9 cellular contexts compared by ENCODE assay signal in the genomic region with DNA sequence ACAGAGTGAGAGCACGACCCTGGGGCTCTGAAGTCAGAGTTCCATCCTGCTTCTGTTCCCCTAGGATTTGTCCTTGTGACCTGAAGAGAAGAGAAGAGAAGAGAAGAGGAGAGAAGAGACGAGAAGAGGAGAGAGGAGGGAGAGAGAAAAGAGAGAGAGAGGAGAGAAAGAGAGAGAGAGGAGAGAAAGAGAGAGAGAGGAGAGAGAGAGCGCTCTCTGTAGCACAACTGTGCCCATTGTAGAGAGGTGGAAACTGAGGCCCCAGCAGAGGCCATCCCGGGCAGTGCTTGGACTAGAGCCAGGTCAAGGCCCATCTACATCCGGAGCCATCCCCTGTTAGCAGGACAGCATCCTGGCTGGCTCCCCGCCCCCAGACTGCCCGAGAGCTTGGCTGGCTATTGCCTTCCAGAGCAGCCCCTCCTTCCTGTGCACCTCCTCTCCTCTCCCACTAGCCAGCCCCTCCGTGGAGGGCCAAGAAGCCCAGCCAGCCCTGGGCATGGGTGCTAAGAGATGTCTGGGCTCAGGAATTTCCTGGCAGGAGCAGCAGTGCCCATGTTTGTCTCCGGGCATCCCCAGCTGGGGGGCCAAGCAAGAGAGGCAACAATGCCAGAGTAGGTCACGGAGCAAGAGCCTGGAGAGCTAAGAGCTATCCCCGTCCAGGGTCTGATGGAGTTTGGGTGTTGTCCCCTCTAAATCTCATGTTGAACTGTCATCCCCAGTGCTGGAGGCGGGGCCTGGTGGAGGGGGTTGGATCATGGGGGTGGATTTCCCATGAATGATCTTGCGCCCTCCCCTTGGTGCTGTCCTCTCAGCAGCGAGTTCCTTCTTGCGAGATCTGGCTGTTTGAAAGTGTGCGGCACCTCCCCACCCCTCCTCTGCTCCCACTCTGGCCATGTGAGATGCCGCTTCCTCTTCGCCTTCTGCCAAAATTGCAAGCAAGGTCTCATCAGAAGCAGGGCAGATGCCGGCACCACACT. TPM values are rescaled to one million over a fixed set of nuclear protein-coding genes. Genes with fewer than 3 reads are reported as not detected.
A peak's percentile ranks its signal among the peaks of the same experiment; 100 is the strongest.
DNase-seq lines count a peak whose midpoint lies in the region; ATAC-seq and TF ChIP-seq lines count a peak whose summit lies in the region.
"Had no signal": no experiment of that assay in that cellular context is flagged by ENCODE, and none has a peak within 500 bp of the region (broad histone marks: within the 10 kb centered on the region; RNA-seq: fewer than 3 reads in every experiment).

No MANE protein-coding gene starts in this region.

- H3K36me3 Mint-ChIP-seq in T-helper 2 cell treated with Interferon-gamma antibody and Interleukin-4, amounts not matched to agents 5 μg/mL and 100 μg/mL, for 36 hours (ENCODE audit: low read depth) = no peaks in the 10 kb centered on the region

- peaks cover 12% of the 10 kb centered on the region for H3K4me1 Mint-ChIP-seq in T-helper 2 cell treated with Interferon-gamma antibody and Interleukin-4, amounts not matched to agents 5 μg/mL and 100 μg/mL, for 36 hours (ENCODE audit: low read depth)

- H3K9me3 Mint-ChIP-seq in T-helper 2 cell treated with Interferon-gamma antibody and Interleukin-4, amounts not matched to agents 5 μg/mL and 100 μg/mL, for 36 hours = no peaks in the 10 kb centered on the region

- intact Hi-C loops in right cardiac atrium (cut with DNase I) (no loop called here), vagina (cut with DNase I) (no loop called here)

- no peaks in the 10 kb centered on the region for H3K36me3 ChIP-seq in vagina

- DNase-seq in activated CD4-positive, alpha-beta T cell treated with anti-CD3 and anti-CD28 coated beads for 48 hours = peak; percentile 64
- DNase-seq in activated CD4-positive, alpha-beta T cell treated with anti-CD3 and anti-CD28 coated beads for 1 hour = no peak
- DNase-seq in T-helper 2 cell treated with Interferon-gamma antibody and Interleukin-4, amounts not matched to agents 5 μg/mL and 100 μg/mL, for 36 hours (ENCODE audit: low spot score) = no peak
- peak in 2 of 3 donors; percentile 73 to 76 for DNase-seq in right cardiac atrium
- DNase-seq in LoVo (ENCODE audit: low spot score) = no peak
- DNase-seq in vagina (ENCODE audit: extremely low spot score in 2 of 2) = no peak

- H3K27me3 Mint-ChIP-seq in T-helper 2 cell treated with Interferon-gamma antibody and Interleukin-4, amounts not matched to agents 5 μg/mL and 100 μg/mL, for 36 hours (ENCODE audit: low read depth) = peaks cover 22% of the 10 kb centered on the region

- H3K4me3 Mint-ChIP-seq in T-helper 2 cell treated with Interferon-gamma antibody and Interleukin-4, amounts not matched to agents 5 μg/mL and 100 μg/mL, for 36 hours = peak overlapping the region; percentile 44

- no peak for TF ChIP-seq POLR2A in vagina (IDR thresholded peaks at IDR 0.05)

- H3K27ac Mint-ChIP-seq in T-helper 2 cell treated with Interferon-gamma antibody and Interleukin-4, amounts not matched to agents 5 μg/mL and 100 μg/mL, for 36 hours = no peak overlapping the region

- no peak for TF ChIP-seq CTCF in vagina (IDR thresholded peaks at IDR 0.05)

- ATAC-seq in HG02852 (IDR thresholded peaks at IDR 0.05; ENCODE audit: unreplicated experiment) (peak; percentile 68), right cardiac atrium (peak; percentile 58 to 66), SK-N-SH treated with all-trans-retinoic acid at 6 μM for 48 hours (no peak)

- H3K9me3 ChIP-seq in right cardiac atrium (ENCODE audit: control insufficient read depth, low read length) (no peaks in the 10 kb centered on the region), vagina (no peaks in the 10 kb centered on the region)

- H3K4me1 ChIP-seq in right cardiac atrium (ENCODE audit: control insufficient read depth, insufficient read depth, low read length) (no peaks in the 10 kb centered on the region), vagina (peaks cover 10% of the 10 kb centered on the region)

- H3K27me3 ChIP-seq in right cardiac atrium (ENCODE audit: control insufficient read depth, insufficient read depth) = no peaks in the 10 kb centered on the region
- no peaks in the 10 kb centered on the region for H3K27me3 ChIP-seq in vagina

- H3K4me3 ChIP-seq in right cardiac atrium (ENCODE audit: low read length) (no peak overlapping the region), vagina (no peak overlapping the region)

- WGBS in right cardiac atrium = 47% methylated on average over 19 of the region's 19 CpGs

- H3K27ac ChIP-seq in right cardiac atrium (ENCODE audit: low read length) (no peak overlapping the region), vagina (no peak overlapping the region)

TF ChIP-seq in SK-N-SH treated with all-trans-retinoic acid at 6 μM for 48 hours, 23 proteins besides CTCF, POLR2A, EP300 and RAD21 (continues in another document):
- TF ChIP-seq ZFP3 (CRISPR knock-in tag; IDR thresholded peaks at IDR 0.05) = no peak
- no peak for TF ChIP-seq ZC3H10 (CRISPR knock-in tag; IDR thresholded peaks at IDR 0.05)
- TF ChIP-seq ARNTL (CRISPR knock-in tag; IDR thresholded peaks at IDR 0.05; ENCODE audit: borderline replicate concordance, low read depth) = no peak
- no peak for TF ChIP-seq ISL1 (CRISPR knock-in tag; IDR thresholded peaks at IDR 0.05)
- TF ChIP-seq BACH2 (CRISPR knock-in tag; IDR thresholded peaks at IDR 0.05; ENCODE audit: borderline replicate concordance) = no peak
- TF ChIP-seq, protein P1, sequence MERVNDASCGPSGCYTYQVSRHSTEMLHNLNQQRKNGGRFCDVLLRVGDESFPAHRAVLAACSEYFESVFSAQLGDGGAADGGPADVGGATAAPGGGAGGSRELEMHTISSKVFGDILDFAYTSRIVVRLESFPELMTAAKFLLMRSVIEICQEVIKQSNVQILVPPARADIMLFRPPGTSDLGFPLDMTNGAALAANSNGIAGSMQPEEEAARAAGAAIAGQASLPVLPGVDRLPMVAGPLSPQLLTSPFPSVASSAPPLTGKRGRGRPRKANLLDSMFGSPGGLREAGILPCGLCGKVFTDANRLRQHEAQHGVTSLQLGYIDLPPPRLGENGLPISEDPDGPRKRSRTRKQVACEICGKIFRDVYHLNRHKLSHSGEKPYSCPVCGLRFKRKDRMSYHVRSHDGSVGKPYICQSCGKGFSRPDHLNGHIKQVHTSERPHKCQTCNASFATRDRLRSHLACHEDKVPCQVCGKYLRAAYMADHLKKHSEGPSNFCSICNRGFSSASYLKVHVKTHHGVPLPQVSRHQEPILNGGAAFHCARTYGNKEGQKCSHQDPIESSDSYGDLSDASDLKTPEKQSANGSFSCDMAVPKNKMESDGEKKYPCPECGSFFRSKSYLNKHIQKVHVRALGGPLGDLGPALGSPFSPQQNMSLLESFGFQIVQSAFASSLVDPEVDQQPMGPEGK (CRISPR knock-in tag; IDR thresholded peaks at IDR 0.05; ENCODE audit: borderline replicate concordance) = no peak
- no peak for TF ChIP-seq GLIS3 (CRISPR knock-in tag; IDR thresholded peaks at IDR 0.05)
- TF ChIP-seq, protein P2, sequence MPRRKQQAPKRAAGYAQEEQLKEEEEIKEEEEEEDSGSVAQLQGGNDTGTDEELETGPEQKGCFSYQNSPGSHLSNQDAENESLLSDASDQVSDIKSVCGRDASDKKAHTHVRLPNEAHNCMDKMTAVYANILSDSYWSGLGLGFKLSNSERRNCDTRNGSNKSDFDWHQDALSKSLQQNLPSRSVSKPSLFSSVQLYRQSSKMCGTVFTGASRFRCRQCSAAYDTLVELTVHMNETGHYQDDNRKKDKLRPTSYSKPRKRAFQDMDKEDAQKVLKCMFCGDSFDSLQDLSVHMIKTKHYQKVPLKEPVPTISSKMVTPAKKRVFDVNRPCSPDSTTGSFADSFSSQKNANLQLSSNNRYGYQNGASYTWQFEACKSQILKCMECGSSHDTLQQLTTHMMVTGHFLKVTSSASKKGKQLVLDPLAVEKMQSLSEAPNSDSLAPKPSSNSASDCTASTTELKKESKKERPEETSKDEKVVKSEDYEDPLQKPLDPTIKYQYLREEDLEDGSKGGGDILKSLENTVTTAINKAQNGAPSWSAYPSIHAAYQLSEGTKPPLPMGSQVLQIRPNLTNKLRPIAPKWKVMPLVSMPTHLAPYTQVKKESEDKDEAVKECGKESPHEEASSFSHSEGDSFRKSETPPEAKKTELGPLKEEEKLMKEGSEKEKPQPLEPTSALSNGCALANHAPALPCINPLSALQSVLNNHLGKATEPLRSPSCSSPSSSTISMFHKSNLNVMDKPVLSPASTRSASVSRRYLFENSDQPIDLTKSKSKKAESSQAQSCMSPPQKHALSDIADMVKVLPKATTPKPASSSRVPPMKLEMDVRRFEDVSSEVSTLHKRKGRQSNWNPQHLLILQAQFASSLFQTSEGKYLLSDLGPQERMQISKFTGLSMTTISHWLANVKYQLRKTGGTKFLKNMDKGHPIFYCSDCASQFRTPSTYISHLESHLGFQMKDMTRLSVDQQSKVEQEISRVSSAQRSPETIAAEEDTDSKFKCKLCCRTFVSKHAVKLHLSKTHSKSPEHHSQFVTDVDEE (CRISPR knock-in tag; IDR thresholded peaks at IDR 0.05) = no peak
- no peak for TF ChIP-seq CSRNP3 (CRISPR knock-in tag; IDR thresholded peaks at IDR 0.05)
- TF ChIP-seq PPARA (CRISPR knock-in tag; IDR thresholded peaks at IDR 0.05; ENCODE audit: borderline replicate concordance) = no peak
- no peak for TF ChIP-seq ZNF70 (CRISPR knock-in tag; IDR thresholded peaks at IDR 0.05)
- TF ChIP-seq TCF4 (CRISPR knock-in tag; IDR thresholded peaks at IDR 0.05; ENCODE audit: borderline replicate concordance) = no peak
- TF ChIP-seq ZNF565 (CRISPR knock-in tag; conservative IDR thresholded peaks at IDR 0.05; ENCODE audit: low read depth) = no peak
- TF ChIP-seq OSR1 (CRISPR knock-in tag; IDR thresholded peaks at IDR 0.05) = no peak

RNA-seq across cellular contexts. Expression of gene GPR55, which starts 18.2 kb away (rescaled TPM):
- total RNA-seq in right cardiac atrium (under 1 TPM in 2 of 4 donors, not detected in 2; 0.18 to 0.20 TPM), vagina (2.7 TPM)
- polyA plus RNA-seq in right cardiac atrium = not detected
- total RNA-seq: glomerular endothelial cell had no signal

RNA-seq across cellular contexts. Expression of gene SPATA3, which starts 52.7 kb away (rescaled TPM):
- total RNA-seq in right cardiac atrium (not detected), vagina (not detected)
- not detected for polyA plus RNA-seq in right cardiac atrium
- total RNA-seq: glomerular endothelial cell had no signal

Comparison
In these comparisons a context has a peak if more than half of its experiments do, and no peak if none do; other contexts are left out.
1. DNase-seq: peak in activated CD4-positive, alpha-beta T cell treated with anti-CD3 and anti-CD28 coated beads for 48 hours (single experiment) and right cardiac atrium (2 of 3); none in activated CD4-positive, alpha-beta T cell treated with anti-CD3 and anti-CD28 coated beads for 1 hour (single experiment), T-helper 2 cell treated with Interferon-gamma antibody and Interleukin-4, amounts not matched to agents 5 μg/mL and 100 μg/mL, for 36 hours (single experiment), LoVo (single experiment) and vagina (0 of 2).